8 cellular contexts compared by ENCODE assay signal in the genomic region with DNA sequence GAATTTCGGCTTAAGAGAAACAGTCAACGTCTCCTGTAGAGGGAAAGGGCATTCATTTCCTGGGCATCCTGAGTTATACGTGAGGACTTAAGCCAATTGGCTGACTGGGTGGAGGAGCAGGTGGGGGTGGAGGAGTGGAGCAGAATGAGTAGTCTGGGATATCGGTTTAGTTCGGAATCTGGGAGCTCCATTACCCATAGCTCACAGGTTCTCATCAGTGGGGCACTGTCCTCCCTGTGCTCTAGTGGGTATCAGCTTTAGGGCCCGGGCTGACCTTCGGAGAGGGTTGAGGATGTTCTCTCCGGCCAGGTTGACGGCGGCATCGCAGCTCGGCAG.
DNase-seq lines count a peak whose midpoint lies in the region; ATAC-seq and TF ChIP-seq lines count a peak whose summit lies in the region.

No MANE protein-coding gene starts in this region.

- TF ChIP-seq CTCF in AG09309 (IDR thresholded peaks at IDR 0.05; ENCODE audit: control insufficient read depth, insufficient read depth, low read depth, low read length, missing control alignments), result no peak
- no peak for TF ChIP-seq CTCF in VCaP (conservative IDR thresholded peaks at IDR 0.05)

- peak overlapping the region; percentile 64 for H3K4me3 ChIP-seq in AG09309 (ENCODE audit: control insufficient read depth, low read depth, low read length)
- peak overlapping the region; percentile 43 to 68 (median 58) for H3K4me3 ChIP-seq in skin epidermis

- TF ChIP-seq POLR2A in erythroblast (IDR thresholded peaks at IDR 0.05; ENCODE audit: low read length), result no peak

- peak; percentile 1 for ATAC-seq in HG02884 (IDR thresholded peaks at IDR 0.05; ENCODE audit: unreplicated experiment)
- no peak for ATAC-seq in GM19328 (IDR thresholded peaks at IDR 0.05; ENCODE audit: unreplicated experiment)

- H3K27ac ChIP-seq in VCaP (peak overlapping the region; percentile 96), skin epidermis (peak overlapping the region; percentile 81 to 98 (median 95))

- DNase-seq in AG09309 (ENCODE audit: low read depth) (no peak), germinal center (ENCODE audit: low spot score) (peak; percentile 28), NCI-H2081 treated with DMSO at 0.1 percent for 48 hours (lab: John Stamatoyannopoulos, UW) (no peak), erythroblast (lab: John Stamatoyannopoulos, UW) (no peak)
